ENCODE assay signal across 2 cellular contexts in the genomic region with DNA sequence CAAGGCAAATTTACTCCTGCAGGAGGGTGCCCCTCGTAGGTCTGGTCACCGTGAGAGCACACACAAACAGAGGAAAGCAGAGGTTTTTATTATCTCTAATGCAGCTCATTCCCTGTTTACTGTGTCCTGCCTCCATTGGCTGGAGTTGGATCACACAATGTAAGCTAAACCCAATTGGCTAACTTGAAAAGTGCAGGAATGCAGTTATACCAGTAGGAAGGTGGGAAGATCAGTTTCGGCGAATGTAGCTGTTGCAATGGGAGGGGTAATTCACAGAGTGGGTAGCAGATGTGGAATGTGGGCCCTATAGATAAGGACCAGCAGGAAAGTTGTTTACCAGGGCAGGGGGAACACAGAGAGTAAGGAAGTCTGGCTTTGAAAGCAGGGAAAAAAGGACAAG.
A peak's percentile ranks its signal among the peaks of the same experiment; 100 is the strongest.
TF ChIP-seq lines count a peak whose summit lies in the region.

No MANE protein-coding gene starts in this region.

TF ChIP-seq in GM23338, 12 proteins besides CTCF, POLR2A, EP300 and RAD21 (continues in another document):
- TF ChIP-seq NANOG (IDR thresholded peaks at IDR 0.05; ENCODE audit: borderline replicate concordance) = no peak
- TF ChIP-seq, protein P1, sequence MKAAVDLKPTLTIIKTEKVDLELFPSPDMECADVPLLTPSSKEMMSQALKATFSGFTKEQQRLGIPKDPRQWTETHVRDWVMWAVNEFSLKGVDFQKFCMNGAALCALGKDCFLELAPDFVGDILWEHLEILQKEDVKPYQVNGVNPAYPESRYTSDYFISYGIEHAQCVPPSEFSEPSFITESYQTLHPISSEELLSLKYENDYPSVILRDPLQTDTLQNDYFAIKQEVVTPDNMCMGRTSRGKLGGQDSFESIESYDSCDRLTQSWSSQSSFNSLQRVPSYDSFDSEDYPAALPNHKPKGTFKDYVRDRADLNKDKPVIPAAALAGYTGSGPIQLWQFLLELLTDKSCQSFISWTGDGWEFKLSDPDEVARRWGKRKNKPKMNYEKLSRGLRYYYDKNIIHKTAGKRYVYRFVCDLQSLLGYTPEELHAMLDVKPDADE (IDR thresholded peaks at IDR 0.05) = no peak
- TF ChIP-seq EZH2phosphoT487 (IDR thresholded peaks at IDR 0.05; ENCODE audit: unreplicated experiment) = no peak
- no peak for TF ChIP-seq STAT1 (IDR thresholded peaks at IDR 0.05; ENCODE audit: unreplicated experiment)
- TF ChIP-seq, protein P2, sequence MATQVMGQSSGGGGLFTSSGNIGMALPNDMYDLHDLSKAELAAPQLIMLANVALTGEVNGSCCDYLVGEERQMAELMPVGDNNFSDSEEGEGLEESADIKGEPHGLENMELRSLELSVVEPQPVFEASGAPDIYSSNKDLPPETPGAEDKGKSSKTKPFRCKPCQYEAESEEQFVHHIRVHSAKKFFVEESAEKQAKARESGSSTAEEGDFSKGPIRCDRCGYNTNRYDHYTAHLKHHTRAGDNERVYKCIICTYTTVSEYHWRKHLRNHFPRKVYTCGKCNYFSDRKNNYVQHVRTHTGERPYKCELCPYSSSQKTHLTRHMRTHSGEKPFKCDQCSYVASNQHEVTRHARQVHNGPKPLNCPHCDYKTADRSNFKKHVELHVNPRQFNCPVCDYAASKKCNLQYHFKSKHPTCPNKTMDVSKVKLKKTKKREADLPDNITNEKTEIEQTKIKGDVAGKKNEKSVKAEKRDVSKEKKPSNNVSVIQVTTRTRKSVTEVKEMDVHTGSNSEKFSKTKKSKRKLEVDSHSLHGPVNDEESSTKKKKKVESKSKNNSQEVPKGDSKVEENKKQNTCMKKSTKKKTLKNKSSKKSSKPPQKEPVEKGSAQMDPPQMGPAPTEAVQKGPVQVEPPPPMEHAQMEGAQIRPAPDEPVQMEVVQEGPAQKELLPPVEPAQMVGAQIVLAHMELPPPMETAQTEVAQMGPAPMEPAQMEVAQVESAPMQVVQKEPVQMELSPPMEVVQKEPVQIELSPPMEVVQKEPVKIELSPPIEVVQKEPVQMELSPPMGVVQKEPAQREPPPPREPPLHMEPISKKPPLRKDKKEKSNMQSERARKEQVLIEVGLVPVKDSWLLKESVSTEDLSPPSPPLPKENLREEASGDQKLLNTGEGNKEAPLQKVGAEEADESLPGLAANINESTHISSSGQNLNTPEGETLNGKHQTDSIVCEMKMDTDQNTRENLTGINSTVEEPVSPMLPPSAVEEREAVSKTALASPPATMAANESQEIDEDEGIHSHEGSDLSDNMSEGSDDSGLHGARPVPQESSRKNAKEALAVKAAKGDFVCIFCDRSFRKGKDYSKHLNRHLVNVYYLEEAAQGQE (IDR thresholded peaks at IDR 0.05; ENCODE audit: unreplicated experiment) = no peak
- TF ChIP-seq ZNF331 (CRISPR knock-in tag; IDR thresholded peaks at IDR 0.05; ENCODE audit: low read depth) = no peak
- no peak for TF ChIP-seq JUNB (IDR thresholded peaks at IDR 0.05; ENCODE audit: unreplicated experiment)
- no peak for TF ChIP-seq POLR2AphosphoS5 (IDR thresholded peaks at IDR 0.05; ENCODE audit: low read depth)
- TF ChIP-seq ZNF114 (CRISPR knock-in tag; IDR thresholded peaks at IDR 0.05) = no peak
- no peak for TF ChIP-seq CREB1 (CRISPR knock-in tag; IDR thresholded peaks at IDR 0.05; ENCODE audit: low read depth)
- no peak for TF ChIP-seq EZH2 (IDR thresholded peaks at IDR 0.05; ENCODE audit: low read depth, unreplicated experiment)

TF ChIP-seq in H1, 55 proteins besides CTCF, POLR2A, EP300 and RAD21:
- TF ChIP-seq, protein P3, sequence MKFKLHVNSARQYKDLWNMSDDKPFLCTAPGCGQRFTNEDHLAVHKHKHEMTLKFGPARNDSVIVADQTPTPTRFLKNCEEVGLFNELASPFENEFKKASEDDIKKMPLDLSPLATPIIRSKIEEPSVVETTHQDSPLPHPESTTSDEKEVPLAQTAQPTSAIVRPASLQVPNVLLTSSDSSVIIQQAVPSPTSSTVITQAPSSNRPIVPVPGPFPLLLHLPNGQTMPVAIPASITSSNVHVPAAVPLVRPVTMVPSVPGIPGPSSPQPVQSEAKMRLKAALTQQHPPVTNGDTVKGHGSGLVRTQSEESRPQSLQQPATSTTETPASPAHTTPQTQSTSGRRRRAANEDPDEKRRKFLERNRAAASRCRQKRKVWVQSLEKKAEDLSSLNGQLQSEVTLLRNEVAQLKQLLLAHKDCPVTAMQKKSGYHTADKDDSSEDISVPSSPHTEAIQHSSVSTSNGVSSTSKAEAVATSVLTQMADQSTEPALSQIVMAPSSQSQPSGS (IDR thresholded peaks at IDR 0.05; ENCODE audit: low read length) = no peak
- TF ChIP-seq KDM1A (IDR thresholded peaks at IDR 0.05; ENCODE audit: borderline replicate concordance, low read length) = no peak
- TF ChIP-seq BACH1 (IDR thresholded peaks at IDR 0.05; ENCODE audit: low read length) = no peak
- no peak for TF ChIP-seq RFX5 (IDR thresholded peaks at IDR 0.05; ENCODE audit: borderline replicate concordance, low read depth, low read length)
- 0 out of 2 replicates have a peak, but pooled peaks have one; percentile 22 for TF ChIP-seq CHD2 (IDR thresholded peaks at IDR 0.05; ENCODE audit: low read length)
- TF ChIP-seq CREB1 (IDR thresholded peaks at IDR 0.05) = no peak
- TF ChIP-seq SP4 (IDR thresholded peaks at IDR 0.05; ENCODE audit: low read length) = no peak
- no peak for TF ChIP-seq CHD1 (IDR thresholded peaks at IDR 0.05; ENCODE audit: low read depth, low read length)
- TF ChIP-seq, protein P4, sequence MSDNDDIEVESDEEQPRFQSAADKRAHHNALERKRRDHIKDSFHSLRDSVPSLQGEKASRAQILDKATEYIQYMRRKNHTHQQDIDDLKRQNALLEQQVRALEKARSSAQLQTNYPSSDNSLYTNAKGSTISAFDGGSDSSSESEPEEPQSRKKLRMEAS (IDR thresholded peaks at IDR 0.05) = no peak
- no peak for TF ChIP-seq NRF1 (IDR thresholded peaks at IDR 0.05; ENCODE audit: low read depth, low read length)
- TF ChIP-seq NANOG (IDR thresholded peaks at IDR 0.05; ENCODE audit: insufficient read depth, low read depth, low read length, poor library complexity, severe bottlenecking) = no peak
- TF ChIP-seq, protein P5, sequence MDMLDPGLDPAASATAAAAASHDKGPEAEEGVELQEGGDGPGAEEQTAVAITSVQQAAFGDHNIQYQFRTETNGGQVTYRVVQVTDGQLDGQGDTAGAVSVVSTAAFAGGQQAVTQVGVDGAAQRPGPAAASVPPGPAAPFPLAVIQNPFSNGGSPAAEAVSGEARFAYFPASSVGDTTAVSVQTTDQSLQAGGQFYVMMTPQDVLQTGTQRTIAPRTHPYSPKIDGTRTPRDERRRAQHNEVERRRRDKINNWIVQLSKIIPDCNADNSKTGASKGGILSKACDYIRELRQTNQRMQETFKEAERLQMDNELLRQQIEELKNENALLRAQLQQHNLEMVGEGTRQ (IDR thresholded peaks at IDR 0.05; ENCODE audit: low read length) = no peak
- peak; percentile 76 for TF ChIP-seq SP1 (IDR thresholded peaks at IDR 0.05; ENCODE audit: low read depth, low read length)
- no peak for TF ChIP-seq TAF1 (IDR thresholded peaks at IDR 0.05; ENCODE audit: low read depth, low read length)
- TF ChIP-seq SIRT6 (IDR thresholded peaks at IDR 0.05; ENCODE audit: low read length) = no peak
- TF ChIP-seq, protein P6, sequence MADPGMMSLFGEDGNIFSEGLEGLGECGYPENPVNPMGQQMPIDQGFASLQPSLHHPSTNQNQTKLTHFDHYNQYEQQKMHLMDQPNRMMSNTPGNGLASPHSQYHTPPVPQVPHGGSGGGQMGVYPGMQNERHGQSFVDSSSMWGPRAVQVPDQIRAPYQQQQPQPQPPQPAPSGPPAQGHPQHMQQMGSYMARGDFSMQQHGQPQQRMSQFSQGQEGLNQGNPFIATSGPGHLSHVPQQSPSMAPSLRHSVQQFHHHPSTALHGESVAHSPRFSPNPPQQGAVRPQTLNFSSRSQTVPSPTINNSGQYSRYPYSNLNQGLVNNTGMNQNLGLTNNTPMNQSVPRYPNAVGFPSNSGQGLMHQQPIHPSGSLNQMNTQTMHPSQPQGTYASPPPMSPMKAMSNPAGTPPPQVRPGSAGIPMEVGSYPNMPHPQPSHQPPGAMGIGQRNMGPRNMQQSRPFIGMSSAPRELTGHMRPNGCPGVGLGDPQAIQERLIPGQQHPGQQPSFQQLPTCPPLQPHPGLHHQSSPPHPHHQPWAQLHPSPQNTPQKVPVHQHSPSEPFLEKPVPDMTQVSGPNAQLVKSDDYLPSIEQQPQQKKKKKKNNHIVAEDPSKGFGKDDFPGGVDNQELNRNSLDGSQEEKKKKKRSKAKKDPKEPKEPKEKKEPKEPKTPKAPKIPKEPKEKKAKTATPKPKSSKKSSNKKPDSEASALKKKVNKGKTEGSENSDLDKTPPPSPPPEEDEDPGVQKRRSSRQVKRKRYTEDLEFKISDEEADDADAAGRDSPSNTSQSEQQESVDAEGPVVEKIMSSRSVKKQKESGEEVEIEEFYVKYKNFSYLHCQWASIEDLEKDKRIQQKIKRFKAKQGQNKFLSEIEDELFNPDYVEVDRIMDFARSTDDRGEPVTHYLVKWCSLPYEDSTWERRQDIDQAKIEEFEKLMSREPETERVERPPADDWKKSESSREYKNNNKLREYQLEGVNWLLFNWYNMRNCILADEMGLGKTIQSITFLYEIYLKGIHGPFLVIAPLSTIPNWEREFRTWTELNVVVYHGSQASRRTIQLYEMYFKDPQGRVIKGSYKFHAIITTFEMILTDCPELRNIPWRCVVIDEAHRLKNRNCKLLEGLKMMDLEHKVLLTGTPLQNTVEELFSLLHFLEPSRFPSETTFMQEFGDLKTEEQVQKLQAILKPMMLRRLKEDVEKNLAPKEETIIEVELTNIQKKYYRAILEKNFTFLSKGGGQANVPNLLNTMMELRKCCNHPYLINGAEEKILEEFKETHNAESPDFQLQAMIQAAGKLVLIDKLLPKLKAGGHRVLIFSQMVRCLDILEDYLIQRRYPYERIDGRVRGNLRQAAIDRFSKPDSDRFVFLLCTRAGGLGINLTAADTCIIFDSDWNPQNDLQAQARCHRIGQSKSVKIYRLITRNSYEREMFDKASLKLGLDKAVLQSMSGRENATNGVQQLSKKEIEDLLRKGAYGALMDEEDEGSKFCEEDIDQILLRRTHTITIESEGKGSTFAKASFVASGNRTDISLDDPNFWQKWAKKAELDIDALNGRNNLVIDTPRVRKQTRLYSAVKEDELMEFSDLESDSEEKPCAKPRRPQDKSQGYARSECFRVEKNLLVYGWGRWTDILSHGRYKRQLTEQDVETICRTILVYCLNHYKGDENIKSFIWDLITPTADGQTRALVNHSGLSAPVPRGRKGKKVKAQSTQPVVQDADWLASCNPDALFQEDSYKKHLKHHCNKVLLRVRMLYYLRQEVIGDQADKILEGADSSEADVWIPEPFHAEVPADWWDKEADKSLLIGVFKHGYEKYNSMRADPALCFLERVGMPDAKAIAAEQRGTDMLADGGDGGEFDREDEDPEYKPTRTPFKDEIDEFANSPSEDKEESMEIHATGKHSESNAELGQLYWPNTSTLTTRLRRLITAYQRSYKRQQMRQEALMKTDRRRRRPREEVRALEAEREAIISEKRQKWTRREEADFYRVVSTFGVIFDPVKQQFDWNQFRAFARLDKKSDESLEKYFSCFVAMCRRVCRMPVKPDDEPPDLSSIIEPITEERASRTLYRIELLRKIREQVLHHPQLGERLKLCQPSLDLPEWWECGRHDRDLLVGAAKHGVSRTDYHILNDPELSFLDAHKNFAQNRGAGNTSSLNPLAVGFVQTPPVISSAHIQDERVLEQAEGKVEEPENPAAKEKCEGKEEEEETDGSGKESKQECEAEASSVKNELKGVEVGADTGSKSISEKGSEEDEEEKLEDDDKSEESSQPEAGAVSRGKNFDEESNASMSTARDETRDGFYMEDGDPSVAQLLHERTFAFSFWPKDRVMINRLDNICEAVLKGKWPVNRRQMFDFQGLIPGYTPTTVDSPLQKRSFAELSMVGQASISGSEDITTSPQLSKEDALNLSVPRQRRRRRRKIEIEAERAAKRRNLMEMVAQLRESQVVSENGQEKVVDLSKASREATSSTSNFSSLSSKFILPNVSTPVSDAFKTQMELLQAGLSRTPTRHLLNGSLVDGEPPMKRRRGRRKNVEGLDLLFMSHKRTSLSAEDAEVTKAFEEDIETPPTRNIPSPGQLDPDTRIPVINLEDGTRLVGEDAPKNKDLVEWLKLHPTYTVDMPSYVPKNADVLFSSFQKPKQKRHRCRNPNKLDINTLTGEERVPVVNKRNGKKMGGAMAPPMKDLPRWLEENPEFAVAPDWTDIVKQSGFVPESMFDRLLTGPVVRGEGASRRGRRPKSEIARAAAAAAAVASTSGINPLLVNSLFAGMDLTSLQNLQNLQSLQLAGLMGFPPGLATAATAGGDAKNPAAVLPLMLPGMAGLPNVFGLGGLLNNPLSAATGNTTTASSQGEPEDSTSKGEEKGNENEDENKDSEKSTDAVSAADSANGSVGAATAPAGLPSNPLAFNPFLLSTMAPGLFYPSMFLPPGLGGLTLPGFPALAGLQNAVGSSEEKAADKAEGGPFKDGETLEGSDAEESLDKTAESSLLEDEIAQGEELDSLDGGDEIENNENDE (IDR thresholded peaks at IDR 0.05; ENCODE audit: insufficient replicate concordance, low read length) = no peak
- peak; percentile 73 for TF ChIP-seq TEAD4 (IDR thresholded peaks at IDR 0.05; ENCODE audit: low read depth, low read length)
